In genomic region chr20:53677447-53678314, GRCh38 we compare ENCODE assay signal across 1 cellular context.
A peak's percentile ranks its signal among the peaks of the same experiment; 100 is the strongest.
TF ChIP-seq lines count a peak whose summit lies in the region.

No MANE protein-coding gene starts in this region.

TF ChIP-seq in HepG2, 621 proteins besides CTCF, POLR2A, EP300 and RAD21 (continued from another document and continues in another):
- TF ChIP-seq STAT6 (CRISPR knock-in tag; IDR thresholded peaks at IDR 0.05; ENCODE audit: borderline replicate concordance), result peak; percentile 79; the same call in 1 of the 2 replicates
- TF ChIP-seq KDM5B (CRISPR knock-in tag; IDR thresholded peaks at IDR 0.05; ENCODE audit: borderline replicate concordance), result peak; percentile 68
- peak; percentile 44 for TF ChIP-seq HNRNPH1 (optimal IDR thresholded peaks at IDR 0.05; ENCODE audit: low read depth, low read length)
- peak; percentile 48; the same call in 1 of the 2 replicates for TF ChIP-seq FOXJ3 (CRISPR knock-in tag; IDR thresholded peaks at IDR 0.05; ENCODE audit: borderline replicate concordance)
- TF ChIP-seq PRMT3 (CRISPR knock-in tag; IDR thresholded peaks at IDR 0.05; ENCODE audit: borderline replicate concordance, low read depth), result 0 out of 2 replicates have a peak, but pooled peaks have one; percentile 63
- TF ChIP-seq ZNF264 (CRISPR knock-in tag; IDR thresholded peaks at IDR 0.05), result no peak; the same call in none of the 2 replicates
- no peak for TF ChIP-seq ZNF34 (CRISPR knock-in tag; IDR thresholded peaks at IDR 0.05; ENCODE audit: borderline replicate concordance)
- 0 out of 2 replicates have a peak, but pooled peaks have one; percentile 61 for TF ChIP-seq ZNF225 (CRISPR knock-in tag; IDR thresholded peaks at IDR 0.05)
- peak; percentile 67; the same call in 1 of the 2 replicates for TF ChIP-seq RARG (CRISPR knock-in tag; IDR thresholded peaks at IDR 0.05; ENCODE audit: low read depth)
- no peak for TF ChIP-seq NFE2 (CRISPR knock-in tag; IDR thresholded peaks at IDR 0.05)
- TF ChIP-seq SOX13 (IDR thresholded peaks at IDR 0.05), result peak; percentile 77
- TF ChIP-seq SOX13 (CRISPR knock-in tag; conservative IDR thresholded peaks at IDR 0.05 in 1 of 2, IDR thresholded peaks at IDR 0.05 in 1 of 2), result peak in 1 of 2 experiments; percentile 78; a peak in 2 of 4 replicates
- peak; percentile 37 for TF ChIP-seq U2AF1 (optimal IDR thresholded peaks at IDR 0.05; ENCODE audit: low read depth, low read length)
- peak; percentile 71 for TF ChIP-seq UBTF (CRISPR knock-in tag; IDR thresholded peaks at IDR 0.05)
- peak; percentile 44; the same call in 1 of the 2 replicates for TF ChIP-seq ZNF335 (CRISPR knock-in tag; IDR thresholded peaks at IDR 0.05)
- peak; percentile 68; the same call in 1 of the 2 replicates for TF ChIP-seq TGIF2 (CRISPR knock-in tag; IDR thresholded peaks at IDR 0.05)
- no peak; the same call in 1 of the 2 replicates for TF ChIP-seq SNAPC5 (CRISPR knock-in tag; IDR thresholded peaks at IDR 0.05; ENCODE audit: borderline replicate concordance)
- TF ChIP-seq SRF (IDR thresholded peaks at IDR 0.05; ENCODE audit: low read depth, low read length), result peak; percentile 91
- peak; percentile 84; the same call in 1 of the 2 replicates for TF ChIP-seq DMAP1 (CRISPR knock-in tag; IDR thresholded peaks at IDR 0.05)
- peak; percentile 43 for TF ChIP-seq MIXL1 (CRISPR knock-in tag; IDR thresholded peaks at IDR 0.05)
- TF ChIP-seq ZSCAN30 (CRISPR knock-in tag; IDR thresholded peaks at IDR 0.05), result 0 out of 2 replicates have a peak, but pooled peaks have one; percentile 12
- 0 out of 2 replicates have a peak, but pooled peaks have one; percentile 21 for TF ChIP-seq SMYD3 (CRISPR knock-in tag; IDR thresholded peaks at IDR 0.05)
- peak; percentile 43 for TF ChIP-seq AGO2 (optimal IDR thresholded peaks at IDR 0.05; ENCODE audit: low read depth, low read length)
- TF ChIP-seq HIVEP1 (CRISPR knock-in tag; IDR thresholded peaks at IDR 0.05), result peak; percentile 74
- TF ChIP-seq ATRX (CRISPR knock-in tag; IDR thresholded peaks at IDR 0.05; ENCODE audit: borderline replicate concordance), result no peak
- TF ChIP-seq ZNF260 (CRISPR knock-in tag; IDR thresholded peaks at IDR 0.05; ENCODE audit: borderline replicate concordance, low read depth), result no peak
- TF ChIP-seq NPAS2 (CRISPR knock-in tag; IDR thresholded peaks at IDR 0.05; ENCODE audit: borderline replicate concordance), result 0 out of 2 replicates have a peak, but pooled peaks have one; percentile 75
- TF ChIP-seq CBX5 (CRISPR knock-in tag; IDR thresholded peaks at IDR 0.05; ENCODE audit: borderline replicate concordance), result peak; percentile 89; the same call in 1 of the 2 replicates
- TF ChIP-seq GATAD1 (CRISPR knock-in tag; IDR thresholded peaks at IDR 0.05), result 0 out of 2 replicates have a peak, but pooled peaks have one; percentile 59
- peak; percentile 91; the same call in 1 of the 2 replicates for TF ChIP-seq DNMT3B (CRISPR knock-in tag; conservative IDR thresholded peaks at IDR 0.05)
- TF ChIP-seq THAP8 (CRISPR knock-in tag; IDR thresholded peaks at IDR 0.05; ENCODE audit: borderline replicate concordance), result no peak
- no peak for TF ChIP-seq RBM39 (IDR thresholded peaks at IDR 0.05; ENCODE audit: low read depth, low read length, poor library complexity, severe bottlenecking)
- TF ChIP-seq HOXA5 (CRISPR knock-in tag; IDR thresholded peaks at IDR 0.05), result peak; percentile 84
- peak; percentile 4; the same call in 1 of the 2 replicates for TF ChIP-seq ZBTB4 (CRISPR knock-in tag; IDR thresholded peaks at IDR 0.05; ENCODE audit: borderline replicate concordance)
- TF ChIP-seq JARID2 (CRISPR knock-in tag; IDR thresholded peaks at IDR 0.05; ENCODE audit: insufficient replicate concordance), result peak; percentile 72
- peak; percentile 69; the same call in 1 of the 2 replicates for TF ChIP-seq ZNF788 (CRISPR knock-in tag; IDR thresholded peaks at IDR 0.05; ENCODE audit: borderline replicate concordance)
- peak; percentile 96; the same call in 1 of the 2 replicates for TF ChIP-seq ZNF580 (CRISPR knock-in tag; IDR thresholded peaks at IDR 0.05; ENCODE audit: borderline replicate concordance, low read depth)
- peak; percentile 96 for TF ChIP-seq ZNF784 (CRISPR knock-in tag; IDR thresholded peaks at IDR 0.05; ENCODE audit: borderline replicate concordance)
- no peak for TF ChIP-seq NFYB (CRISPR knock-in tag; IDR thresholded peaks at IDR 0.05)
- no peak for TF ChIP-seq HMGXB3 (CRISPR knock-in tag; IDR thresholded peaks at IDR 0.05; ENCODE audit: borderline replicate concordance)
- peak; percentile 46 for TF ChIP-seq HNRNPLL (IDR thresholded peaks at IDR 0.05; ENCODE audit: low read depth, low read length, poor library complexity, severe bottlenecking)
- peak; percentile 67 for TF ChIP-seq GABPB1 (CRISPR knock-in tag; IDR thresholded peaks at IDR 0.05)
- peak; percentile 95 for TF ChIP-seq ZMYM3 (CRISPR knock-in tag; IDR thresholded peaks at IDR 0.05)
- TF ChIP-seq DBP (CRISPR knock-in tag; IDR thresholded peaks at IDR 0.05; ENCODE audit: not compliant biosample characterization), result no peak
- TF ChIP-seq ZNF879 (CRISPR knock-in tag; IDR thresholded peaks at IDR 0.05), result peak; percentile 33; the same call in 1 of the 2 replicates
- no peak; the same call in 1 of the 2 replicates for TF ChIP-seq NRL (CRISPR knock-in tag; IDR thresholded peaks at IDR 0.05; ENCODE audit: borderline replicate concordance)
- TF ChIP-seq NCOA2 (CRISPR knock-in tag; IDR thresholded peaks at IDR 0.05), result peak; percentile 83
- TF ChIP-seq ZNF558 (CRISPR knock-in tag; IDR thresholded peaks at IDR 0.05; ENCODE audit: borderline replicate concordance), result no peak; the same call in 1 of the 2 replicates
- TF ChIP-seq SRSF1 (optimal IDR thresholded peaks at IDR 0.05; ENCODE audit: low read depth, low read length), result peak; percentile 59
